Comparison of ENCODE assay signal across 8 cellular contexts in the genomic region with DNA sequence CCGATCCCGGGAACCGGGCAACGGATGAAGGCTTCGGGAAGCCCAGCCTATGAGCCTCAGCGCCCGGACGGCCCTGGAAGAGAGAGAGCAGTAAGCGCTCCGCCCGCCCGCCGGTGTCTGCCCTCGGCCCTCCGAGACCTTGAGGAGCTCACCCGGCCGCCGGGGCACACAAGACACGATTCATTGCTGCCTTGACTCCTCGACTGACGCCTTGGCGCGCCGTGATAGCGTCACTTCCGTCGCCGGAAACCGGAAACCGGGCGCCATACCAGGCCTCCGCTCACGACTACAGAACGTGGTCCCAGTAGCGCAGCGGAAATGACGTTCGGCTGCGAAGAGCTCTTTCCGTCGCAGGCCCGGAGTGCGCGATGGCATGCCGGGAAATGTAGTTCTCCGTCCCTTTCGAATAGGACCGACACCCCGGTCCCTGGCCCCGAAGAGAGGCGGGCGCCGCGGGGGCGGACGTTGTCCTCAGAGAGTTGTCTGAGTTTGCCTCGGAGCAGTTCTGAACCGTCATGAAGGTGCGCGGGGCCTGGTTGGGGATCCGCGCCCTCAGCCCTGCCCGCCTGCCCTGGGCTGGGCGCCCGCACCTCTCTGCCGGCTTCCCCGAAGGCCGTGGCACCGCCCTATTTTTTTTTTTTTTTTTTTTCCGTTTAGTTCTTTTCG. TPM values are rescaled to one million over a fixed set of nuclear protein-coding genes. Genes with fewer than 3 reads are reported as not detected.
A peak's percentile ranks its signal among the peaks of the same experiment; 100 is the strongest.
DNase-seq lines count a peak whose midpoint lies in the region; ATAC-seq and TF ChIP-seq lines count a peak whose summit lies in the region.

UQCC4 (minus strand) TSS at position 208 of the 666 bp plus-strand sequence; CDS start at position 184, 24 bp downstream.

- TF ChIP-seq CTCF in PC-3 (conservative IDR thresholded peaks at IDR 0.05; ENCODE audit: low read depth, low read length) = no peak
- TF ChIP-seq CTCF in epithelial cell of proximal tubule (conservative IDR thresholded peaks at IDR 0.05; ENCODE audit: low read depth, low read length) = no peak

- H3K27me3 ChIP-seq in PC-3 (ENCODE audit: low read length) = no peaks in the 10 kb centered on the region
- no peaks in the 10 kb centered on the region for H3K27me3 ChIP-seq in mucosa of rectum (ENCODE audit: control insufficient read depth in 2 of 2, insufficient read depth in 2 of 2, low read length in 2 of 2)

- CTCF ChIA-PET in PC-3 (lab: Charles Lee) = interaction anchor here (0.5 to 0.6 kb wide), 2 partner anchors 52 to 285 kb away, joined by 6 to 8 read pairs; no protein-coding TSS in a partner anchor

- peaks cover 32% of the 10 kb centered on the region for H3K79me2 ChIP-seq in PC-3 (ENCODE audit: low read length)

- H3F3A ChIP-seq in PC-3 (ENCODE audit: low read length, unreplicated experiment) = peaks cover 5% of the 10 kb centered on the region

- peak; percentile 58; the same call in 1 of the 2 replicates for TF ChIP-seq EP300 in Ishikawa (IDR thresholded peaks at IDR 0.05; ENCODE audit: borderline replicate concordance)

- peak within 1 kb of the TSS; percentile 100 for H3K4me2 ChIP-seq in PC-3 (ENCODE audit: low read length)

- ATAC-seq in GM21576 (IDR thresholded peaks at IDR 0.05; ENCODE audit: unreplicated experiment) (peak; percentile 87), PC-3 (peak; percentile 87)

- H3K9me3 ChIP-seq in PC-3 (ENCODE audit: low read length) (no peaks in the 10 kb centered on the region), mucosa of rectum (ENCODE audit: control insufficient read depth in 2 of 2, low read length in 2 of 2) (no peaks in the 10 kb centered on the region)

- H3K9ac ChIP-seq in PC-3 (ENCODE audit: low read length) (peak within 1 kb of the TSS; percentile 94), mucosa of rectum (ENCODE audit: low read depth in 1 of 2, low read length in 2 of 2) (peak within 1 kb of the TSS; percentile 79 to 92)

- no peaks in the 10 kb centered on the region for H3K36me3 ChIP-seq in PC-3 (ENCODE audit: low read depth, low read length)
- no peaks in the 10 kb centered on the region for H3K36me3 ChIP-seq in mucosa of rectum (ENCODE audit: control insufficient read depth in 2 of 2, insufficient read depth in 2 of 2, low read length in 2 of 2)

- peak within 1 kb of the TSS; percentile 83 for H2AFZ ChIP-seq in PC-3 (ENCODE audit: low read length)

- intact Hi-C loops in PC-3 (cut with micrococcal nuclease) = no loop called here

- POLR2A ChIA-PET in PC-3 (lab: Charles Lee; ENCODE audit: unreplicated experiment) = interaction anchor here (0.8 kb wide), 1 partner anchor 15 kb away, joined by 17 read pairs; no protein-coding TSS in a partner anchor

- BruUV-seq in PC-3 (replicated peaks; lab: Mats Ljungman, UMichigan) = no TSS peak

- 0 out of 2 replicates have a peak, but pooled peaks cover 5% of the 10 kb centered on the region for H3K4me1 ChIP-seq in PC-3 (ENCODE audit: insufficient read depth, low read length)
- H3K4me1 ChIP-seq in mucosa of rectum (ENCODE audit: control insufficient read depth in 2 of 2, insufficient read depth in 2 of 2, low read length in 2 of 2) = peaks cover 8 to 10% of the 10 kb centered on the region in 2 donors

- H3K27ac ChIP-seq in PC-3 (ENCODE audit: low read length) (peak within 1 kb of the TSS; percentile 54), mucosa of rectum (ENCODE audit: low read depth in 2 of 2, low read length in 2 of 2) (peak within 1 kb of the TSS; percentile 92 to 95)

- H3K4me3 ChIP-seq in PC-3 (ENCODE audit: low read length) = peak within 1 kb of the TSS; percentile 86
- H3K4me3 ChIP-seq in epithelial cell of proximal tubule (ENCODE audit: low read depth, low read length) = peak within 1 kb of the TSS; percentile 100
- peak within 1 kb of the TSS; percentile 87 to 94 for H3K4me3 ChIP-seq in mucosa of rectum (ENCODE audit: low read length in 2 of 2)

- peak; percentile 95 for DNase-seq in DMS114 treated with DMSO at 0.1 percent for 48 hours (lab: John Stamatoyannopoulos, UW; ENCODE audit: unreplicated experiment)
- peak; percentile 97 for DNase-seq in PC-3
- DNase-seq in activated T-cell treated with anti-CD3 and anti-CD28 coated beads, Interleukin-2, amount 50 U/mL, for 1 hour = peak; percentile 99
- DNase-seq in epithelial cell of proximal tubule (ENCODE audit: low read depth) = peak; percentile 80
- DNase-seq in stimulated activated CD8-positive, alpha-beta memory T cell treated with anti-CD3 and anti-CD28 coated beads, Interleukin-4, amount 100 ng/mL, for 48 hours = peak; percentile 100

- TF ChIP-seq RAD21 in Ishikawa (IDR thresholded peaks at IDR 0.05; ENCODE audit: low read depth) = no peak

- no peaks in the 10 kb centered on the region for H3K9me2 ChIP-seq in PC-3 (replicated peaks; ENCODE audit: low read length)

- H4K20me1 ChIP-seq in PC-3 (ENCODE audit: low read length) = no peaks in the 10 kb centered on the region

TF ChIP-seq in Ishikawa, 13 proteins besides CTCF, POLR2A, EP300 and RAD21:
- TF ChIP-seq ZBTB7A (IDR thresholded peaks at IDR 0.05; ENCODE audit: low read depth) = peak; percentile 48; the same call in 1 of the 2 replicates
- no peak for TF ChIP-seq NFIC (IDR thresholded peaks at IDR 0.05)
- TF ChIP-seq MAX (IDR thresholded peaks at IDR 0.05) = peak; percentile 99
- peak; percentile 43 for TF ChIP-seq TEAD4 (IDR thresholded peaks at IDR 0.05)
- peak; percentile 52 for TF ChIP-seq USF1 (IDR thresholded peaks at IDR 0.05)
- peak; percentile 86 for TF ChIP-seq TCF12 (IDR thresholded peaks at IDR 0.05; ENCODE audit: low read depth)
- no peak; the same call in 1 of the 2 replicates for TF ChIP-seq REST (IDR thresholded peaks at IDR 0.05; ENCODE audit: low read depth)
- peak; percentile 92 for TF ChIP-seq YY1 (IDR thresholded peaks at IDR 0.05; ENCODE audit: low read depth)
- peak; percentile 98 for TF ChIP-seq CREB1 (IDR thresholded peaks at IDR 0.05; ENCODE audit: low read depth)
- no peak; the same call in 1 of the 2 replicates for TF ChIP-seq CEBPB (IDR thresholded peaks at IDR 0.05)
- no peak for TF ChIP-seq FOXM1 (IDR thresholded peaks at IDR 0.05; ENCODE audit: borderline replicate concordance, low read depth)
- TF ChIP-seq TAF1 (IDR thresholded peaks at IDR 0.05; ENCODE audit: low read depth) = peak; percentile 85
- peak; percentile 73 for TF ChIP-seq EGR1 (IDR thresholded peaks at IDR 0.05)

RNA-seq across cellular contexts. Expression of gene UQCC4, which starts in this region (rescaled TPM):
- total RNA-seq in PC-3 (2014; rRNA removed) (27.0 and 33.2 TPM in 2 replicates), epithelial cell of proximal tubule (17.4 and 23.2 TPM in 2 replicates)

Comparison
In these comparisons a context has a peak if more than half of its experiments do, and no peak if none do; other contexts are left out.
1. Peak in every context shown above with its lines: DNase-seq, ATAC-seq, H3K4me3 ChIP-seq and H3K27ac ChIP-seq.